15 cellular contexts compared by ENCODE assay signal in the genomic region with DNA sequence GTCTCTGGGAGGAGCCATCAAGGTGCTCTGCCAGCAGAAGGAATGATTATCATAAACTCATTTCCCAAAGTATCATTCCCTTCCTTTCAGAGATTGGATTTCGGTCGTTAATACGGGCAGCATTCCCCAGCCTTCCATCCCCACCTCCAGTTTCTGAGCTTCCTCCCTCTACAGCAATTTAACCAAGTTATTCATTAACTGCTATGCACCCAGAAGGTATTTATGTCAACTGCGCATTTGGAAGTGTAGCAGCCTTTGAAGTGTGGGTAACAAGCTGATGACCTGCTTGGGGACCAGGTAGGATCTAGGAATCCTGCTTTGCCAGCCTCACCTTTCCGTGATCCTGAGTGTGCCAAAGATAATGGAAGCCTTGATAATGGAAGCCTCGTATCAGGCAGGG.
DNase-seq lines count a peak whose midpoint lies in the region; ATAC-seq and TF ChIP-seq lines count a peak whose summit lies in the region.
"Had no signal": no experiment of that assay in that cellular context is flagged by ENCODE, and none has a peak within 500 bp of the region (broad histone marks: within the 10 kb centered on the region; RNA-seq: fewer than 3 reads in every experiment).

No MANE protein-coding gene starts in this region.

- H3K4me3 ChIP-seq in colonic mucosa: no peak overlapping the region
- H3K4me3 ChIP-seq: BLaER1, HAP-1 had no signal

- peaks cover 10 to 11% of the 10 kb centered on the region in 2 donors for H3K27me3 Mint-ChIP-seq in T-cell
- no peaks in the 10 kb centered on the region for H3K27me3 Mint-ChIP-seq in activated T-cell treated with anti-CD3 and anti-CD28 coated beads, Interleukin-2, amount 50 U/mL, for 72 hours (ENCODE audit: low read depth)

- DNase-seq in NCI-H526 (lab: John Stamatoyannopoulos, UW) (peak; percentile 21 to 37), NCI-H526 treated with DMSO at 0.1 percent for 48 hours (lab: John Stamatoyannopoulos, UW) (no peak), colonic mucosa (peak; percentile 36), left kidney (ENCODE audit: low read depth, low spot score) (peak; percentile 77), renal cortical epithelial cell (ENCODE audit: low read depth) (peak; percentile 10), T-cell (no peak)
- no peak for DNase-seq in activated T-cell treated with anti-CD3 and anti-CD28 coated beads, Interleukin-2, amount 50 U/mL, for 72 hours
- DNase-seq: 8988T; Calu3; CD4-positive, alpha-beta memory T cell; GOT3 had no signal

- peaks cover 0 to 9% (median 4%) of the 10 kb centered on the region in 3 donors for H3K9me3 Mint-ChIP-seq in T-cell
- peaks cover 0 to 2% of the 10 kb centered on the region in 2 donors for H3K9me3 Mint-ChIP-seq in activated T-cell treated with anti-CD3 and anti-CD28 coated beads, Interleukin-2, amount 50 U/mL, for 72 hours

- no peaks in the 10 kb centered on the region for H3K36me3 Mint-ChIP-seq in T-cell
- peaks cover 0 to 1% of the 10 kb centered on the region in 2 donors for H3K36me3 Mint-ChIP-seq in activated T-cell treated with anti-CD3 and anti-CD28 coated beads, Interleukin-2, amount 50 U/mL, for 72 hours (ENCODE audit: insufficient read depth in 2 of 2)
- H3K36me3 Mint-ChIP-seq: CD14-positive monocyte; CD4-positive, alpha-beta memory T cell had no signal

- no peaks in the 10 kb centered on the region for H3K4me1 ChIP-seq in colonic mucosa
- H3K4me1 ChIP-seq: BLaER1, HAP-1 had no signal

- H3K9me3 ChIP-seq in colonic mucosa: no peaks in the 10 kb centered on the region
- H3K9me3 ChIP-seq: BLaER1, HAP-1 had no signal

- intact Hi-C loops in colonic mucosa (cut with DNase I): no loop called here

- no peak overlapping the region for H3K27ac Mint-ChIP-seq in T-cell
- no peak overlapping the region for H3K27ac Mint-ChIP-seq in activated T-cell treated with anti-CD3 and anti-CD28 coated beads, Interleukin-2, amount 50 U/mL, for 72 hours
- H3K27ac Mint-ChIP-seq: CD14-positive monocyte; CD4-positive, alpha-beta memory T cell had no signal

- H3K27ac ChIP-seq in colonic mucosa: no peak overlapping the region
- H3K27ac ChIP-seq: BLaER1 had no signal

- no peak for TF ChIP-seq CTCF in colonic mucosa (IDR thresholded peaks at IDR 0.05)

- no peaks in the 10 kb centered on the region for H3K4me1 Mint-ChIP-seq in T-cell
- H3K4me1 Mint-ChIP-seq in activated T-cell treated with anti-CD3 and anti-CD28 coated beads, Interleukin-2, amount 50 U/mL, for 72 hours (ENCODE audit: low read depth): no peaks in the 10 kb centered on the region
- H3K4me1 Mint-ChIP-seq: CD14-positive monocyte; CD4-positive, alpha-beta memory T cell had no signal

- no peaks in the 10 kb centered on the region for H3K36me3 ChIP-seq in colonic mucosa
- H3K36me3 ChIP-seq: BLaER1, HAP-1 had no signal

- H3K4me3 Mint-ChIP-seq in T-cell: no peak overlapping the region
- no peak overlapping the region for H3K4me3 Mint-ChIP-seq in activated T-cell treated with anti-CD3 and anti-CD28 coated beads, Interleukin-2, amount 50 U/mL, for 72 hours
- H3K4me3 Mint-ChIP-seq: CD14-positive monocyte had no signal

- no peaks in the 10 kb centered on the region for H3K27me3 ChIP-seq in colonic mucosa
- H3K27me3 ChIP-seq: BLaER1 had no signal

- CTCF ChIA-PET in T-cell (lab: Charles Lee): no interaction called here

- POLR2A ChIA-PET in T-cell (lab: Charles Lee): no interaction called here

- ATAC-seq in GM19455 (IDR thresholded peaks at IDR 0.05; ENCODE audit: unreplicated experiment) (no peak), T-cell (replicated peaks in 1 of 4) (no peak)
- ATAC-seq in activated T-cell treated with anti-CD3 and anti-CD28 coated beads, Interleukin-2, amount 50 U/mL, for 72 hours (replicated peaks in 1 of 2): no peak

- H3K9ac ChIP-seq in colonic mucosa (ENCODE audit: low read depth in 2 of 2, low read length in 2 of 2): no peak overlapping the region
- H3K9ac ChIP-seq: BLaER1 had no signal

Comparison
In these comparisons a context has a peak if more than half of its experiments do, and no peak if none do; other contexts are left out.
1. DNase-seq: peak in NCI-H526 (2 of 2), colonic mucosa (single experiment), left kidney (single experiment) and renal cortical epithelial cell (single experiment); none in NCI-H526 treated with DMSO at 0.1 percent for 48 hours (single experiment), T-cell (0 of 34) and activated T-cell treated with anti-CD3 and anti-CD28 coated beads, Interleukin-2, amount 50 U/mL, for 72 hours (0 of 2).